9 cellular contexts compared by ENCODE assay signal in the genomic region with DNA sequence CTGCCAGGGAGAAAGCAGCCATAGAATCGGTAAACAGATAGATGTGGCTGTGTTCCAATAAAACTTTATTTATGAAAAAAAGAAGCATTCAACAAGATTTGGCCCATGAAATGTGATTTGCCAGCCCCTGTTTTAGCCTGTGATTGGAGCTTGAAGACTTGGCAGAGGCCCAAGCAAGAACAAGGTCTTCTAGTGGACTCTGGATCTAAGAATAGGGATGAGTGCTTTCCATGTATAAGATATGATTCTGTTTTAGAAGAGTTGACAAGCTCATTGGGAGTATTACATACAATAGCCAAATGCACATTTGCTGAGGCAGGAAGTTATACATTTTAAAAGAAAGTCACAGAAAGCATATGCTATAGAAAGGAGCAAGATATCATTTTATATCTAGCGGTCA.
"Had no signal": no experiment of that assay in that cellular context is flagged by ENCODE, and none has a peak within 500 bp of the region (broad histone marks: within the 10 kb centered on the region; RNA-seq: fewer than 3 reads in every experiment).

No MANE protein-coding gene starts in this region.

- H3K4me1 ChIP-seq: HAP-1 had no signal

- H3K9me3 Mint-ChIP-seq: GM23338, H9 had no signal

- DNase-seq: GM23248, GOT3, H7, H9, HCEC 1CT, HFFc6 had no signal

- H3K27ac Mint-ChIP-seq: GM23338, HFFc6 had no signal

- H3K9me3 ChIP-seq: HAP-1 had no signal

- H3K27ac ChIP-seq: GM23248 had no signal

- H3K4me3 ChIP-seq: GM23248, GM23338, HAP-1 had no signal

- ATAC-seq: GM23338, HCT116 had no signal

- H3K4me3 Mint-ChIP-seq: GM23338, H9, HFFc6 had no signal
